Comparison of ENCODE assay signal across 7 cellular contexts in genomic region chr16:29177261-29177887, GRCh38.
DNase-seq lines count a peak whose midpoint lies in the region; ATAC-seq, FAIRE-seq and TF ChIP-seq lines count a peak whose summit lies in the region.
"Not testable (repeated sequence)": the region's sequence is repeated elsewhere in the genome, so short reads cannot be mapped to it uniquely, and the experiment has no call there.

No MANE protein-coding gene starts in this region.

- intact Hi-C loops in endothelial cell of umbilical vein (cut with micrococcal nuclease); left lung (cut with DNase I): not testable (repeated sequence)
- intact Hi-C loops in heart right ventricle (cut with DNase I) = loop anchor here in 3 of 10 donors (5.0 to 10.0 kb wide), 2 partner anchors 60 to 63 kb away; no protein-coding TSS in a partner anchor

- H3K27me3 ChIP-seq in endothelial cell of umbilical vein (ENCODE audit: control insufficient read depth in 2 of 2, insufficient read depth in 2 of 2, low read length in 2 of 2); heart right ventricle; left lung; neural cell (ENCODE audit: insufficient read depth, low read depth, low read length); skeletal muscle tissue (ENCODE audit: control insufficient read depth in 3 of 3, insufficient read depth in 3 of 3, low read length in 3 of 3): not testable (repeated sequence)

- not testable (repeated sequence) for H3K9me3 ChIP-seq in endothelial cell of umbilical vein (replicated peaks; ENCODE audit: control insufficient read depth, insufficient read depth, low read length); left lung; neural cell (ENCODE audit: low read length); skeletal muscle tissue (ENCODE audit: control insufficient read depth in 3 of 3, low read length in 3 of 3)
- H3K9me3 ChIP-seq in heart right ventricle = peaks cover 0 to 14% (median 6%) of the 10 kb centered on the region in 11 donors

- peak; percentile 43 for FAIRE-seq in endothelial cell of umbilical vein (lab: Jason Lieb, UNC)

- H3K9ac ChIP-seq in endothelial cell of umbilical vein (replicated peaks; ENCODE audit: extremely low read depth, insufficient read depth, low read length); skeletal muscle tissue (ENCODE audit: low read depth in 1 of 3, low read length in 3 of 3): not testable (repeated sequence)
- H3K9ac ChIP-seq in neural cell (ENCODE audit: low read length) = peak overlapping the region; percentile 20

- not testable (repeated sequence) for H3K4me1 ChIP-seq in endothelial cell of umbilical vein (ENCODE audit: control insufficient read depth, extremely low read depth, insufficient read depth, low read length)
- H3K4me1 ChIP-seq in heart right ventricle = peaks cover 4 to 48% (median 28%) of the 10 kb centered on the region in 9 donors
- H3K4me1 ChIP-seq in left lung = peaks cover 5 to 26% of the 10 kb centered on the region in 2 donors
- peaks cover 12 to 14% (median 12%) of the 10 kb centered on the region in 3 donors for H3K4me1 ChIP-seq in skeletal muscle tissue (ENCODE audit: control insufficient read depth in 3 of 3, insufficient read depth in 3 of 3, low read length in 3 of 3)

- not testable (repeated sequence) for H3K9me1 ChIP-seq in endothelial cell of umbilical vein (replicated peaks; ENCODE audit: control insufficient read depth, extremely low read depth, insufficient read depth, low read length)

- peak; percentile 51 to 87 (median 72) for ATAC-seq in heart right ventricle
- ATAC-seq in left lung = peak; percentile 18

- not testable (repeated sequence) for H2AFZ ChIP-seq in endothelial cell of umbilical vein (ENCODE audit: low read depth, low read length); neural cell (ENCODE audit: low read depth, low read length)

- not testable (repeated sequence) for H3K79me2 ChIP-seq in endothelial cell of umbilical vein (ENCODE audit: control insufficient read depth, insufficient read depth, low read length); neural cell (replicated peaks; ENCODE audit: insufficient read depth, low read length)

- 35 to 36% methylated on average over 27 of the region's 27 CpGs for WGBS in heart right ventricle, 2 donors

- not testable (repeated sequence) for TF ChIP-seq CTCF in endothelial cell of umbilical vein (IDR thresholded peaks at IDR 0.05; ENCODE audit: extremely low read depth in 1 of 2, insufficient read depth in 1 of 2, low read depth in 1 of 2, low read length in 2 of 2); left lung (IDR thresholded peaks at IDR 0.05); neural cell (IDR thresholded peaks at IDR 0.05; ENCODE audit: poor library complexity, severe bottlenecking)
- TF ChIP-seq CTCF in heart right ventricle (IDR thresholded peaks at IDR 0.05) = peak in 1 of 9 donors; percentile 2

- H3K9me2 ChIP-seq in neural cell (ENCODE audit: insufficient read depth, low read length) = not testable (repeated sequence)

- H3K36me3 ChIP-seq in endothelial cell of umbilical vein (ENCODE audit: control insufficient read depth in 2 of 2, extremely low read depth in 1 of 2, insufficient read depth in 2 of 2, low read length in 2 of 2); heart right ventricle; left lung; neural cell (ENCODE audit: insufficient read depth, low read length); skeletal muscle tissue (ENCODE audit: control insufficient read depth in 3 of 3, insufficient read depth in 3 of 3, low read length in 3 of 3): not testable (repeated sequence)

- not testable (repeated sequence) for H4K20me1 ChIP-seq in endothelial cell of umbilical vein (replicated peaks; ENCODE audit: control insufficient read depth, extremely low read depth, insufficient read depth, low read length); neural cell (ENCODE audit: insufficient read depth)

- not testable (repeated sequence) for TF ChIP-seq POLR2A in endothelial cell of umbilical vein (IDR thresholded peaks at IDR 0.05; ENCODE audit: low read depth, low read length)

- H3F3A ChIP-seq in neural cell (ENCODE audit: insufficient read depth, low read length, poor library complexity, severe bottlenecking) = not testable (repeated sequence)

- H3K27ac ChIP-seq in endothelial cell of umbilical vein (ENCODE audit: insufficient read depth, low read depth, low read length) = peak overlapping the region; percentile 89
- peak overlapping the region; percentile 74 to 97 (median 86) for H3K27ac ChIP-seq in heart right ventricle
- H3K27ac ChIP-seq in left lung = peak overlapping the region in 1 of 2 donors; percentile 5
- H3K27ac ChIP-seq in neural cell (ENCODE audit: low read length) = peak overlapping the region; percentile 31
- H3K27ac ChIP-seq in skeletal muscle tissue (ENCODE audit: low read depth, low read length) = peak overlapping the region; percentile 40

- CTCF ChIA-PET in endothelial cell of umbilical vein (lab: Charles Lee) = not testable (repeated sequence)

- not testable (repeated sequence) for TF ChIP-seq RAD21 in neural cell (conservative IDR thresholded peaks at IDR 0.05)

- TF ChIP-seq EP300 in neural cell (conservative IDR thresholded peaks at IDR 0.05; ENCODE audit: poor library complexity, severe bottlenecking) = peak; percentile 99

- not testable (repeated sequence) for H3K4me2 ChIP-seq in endothelial cell of umbilical vein (ENCODE audit: insufficient read depth, low read length); neural cell (ENCODE audit: low read length)

- not testable (repeated sequence) for BruUV-seq in endothelial cell of umbilical vein (replicated peaks; lab: Mats Ljungman, UMichigan)

- dilution Hi-C loops in endothelial cell of umbilical vein (cut with MboI; ENCODE audit: extremely low pct_ligation_motif_present, low sequenced_read_pairs) = not testable (repeated sequence)

- POLR2A ChIA-PET in endothelial cell of umbilical vein (lab: Charles Lee) = not testable (repeated sequence)

- DNase-seq in DMS53 (lab: John Stamatoyannopoulos, UW) = peak; percentile 7
- peak; percentile 89 for DNase-seq in SK-N-DZ (ENCODE audit: low spot score)
- not testable (repeated sequence) for DNase-seq in endothelial cell of umbilical vein (ENCODE audit: low read depth, low spot score)
- peak; percentile 69 to 80 for DNase-seq in heart right ventricle
- peak in 1 of 2 donors; percentile 63 for DNase-seq in left lung

- H3K4me3 ChIP-seq in endothelial cell of umbilical vein (replicated peaks in 1 of 3; ENCODE audit: insufficient read depth in 1 of 3, low read depth in 1 of 3, low read length in 3 of 3); heart right ventricle; left lung; skeletal muscle tissue (ENCODE audit: low read length in 3 of 3): not testable (repeated sequence)
- peak overlapping the region; percentile 10 for H3K4me3 ChIP-seq in neural cell (ENCODE audit: low read length)

TF ChIP-seq in neural cell, 6 proteins besides CTCF, POLR2A, EP300 and RAD21:
- TF ChIP-seq POLR2AphosphoS5 (IDR thresholded peaks at IDR 0.05) (peak; percentile 95), MXI1 (conservative IDR thresholded peaks at IDR 0.05; ENCODE audit: poor library complexity, severe bottlenecking) (peak; percentile 33)
